1 cellular context compared by ENCODE assay signal in genomic region chr15:66698971-66699370, GRCh38.
TF ChIP-seq lines count a peak whose summit lies in the region.

No MANE protein-coding gene starts in this region.

TF ChIP-seq in IMR-90, 13 proteins besides CTCF, POLR2A, EP300 and RAD21 (continued from another document):
- TF ChIP-seq NFE2L2 (IDR thresholded peaks at IDR 0.05; ENCODE audit: low read depth, low read length) (no peak), ELK1 (IDR thresholded peaks at IDR 0.05; ENCODE audit: borderline replicate concordance, low read depth, low read length) (no peak), MAZ (IDR thresholded peaks at IDR 0.05; ENCODE audit: borderline replicate concordance, low read depth, low read length) (no peak)
